Comparison of ENCODE assay signal across 8 cellular contexts in genomic region chr6:31652925-31653724, GRCh38. TPM values are rescaled to one million over a fixed set of nuclear protein-coding genes. Genes with fewer than 3 reads are reported as not detected.
DNase-seq lines count a peak whose midpoint lies in the region; ATAC-seq and TF ChIP-seq lines count a peak whose summit lies in the region.

No MANE protein-coding gene starts in this region.

- intact Hi-C loops in head of caudate nucleus (cut with DNase I): loop anchor here (1.0 kb wide), 2 partner anchors 7 to 12 kb away; partner anchors contain the start of gene C6orf47
- intact Hi-C loops in aorta (cut with DNase I): loop anchor here in 1 of 2 donors (1.0 to 10.0 kb wide), 2 partner anchors 11 to 1762 kb away; partner anchors contain the start of genes CUTA, GPANK1 and PHF1

- H3K4me1 ChIP-seq in BLaER1 treated with 17β-estradiol and CSF1 and Interleukin-3, amounts not matched to agents 10 nM and 100 nM: peaks cover 39 to 71% (median 45%) of the 10 kb centered on the region in 10 experiments
- H3K4me1 ChIP-seq in osteoblast (ENCODE audit: insufficient read depth, low read length) (peaks cover 21% of the 10 kb centered on the region), aorta (ENCODE audit: control insufficient read depth in 1 of 2, insufficient read depth in 2 of 2, low read length in 2 of 2) (no peaks in the 10 kb centered on the region)

- H3K79me2 ChIP-seq in osteoblast (ENCODE audit: insufficient read depth, low read length): peaks cover 73% of the 10 kb centered on the region

- no peaks in the 10 kb centered on the region for H3K9me3 ChIP-seq in BLaER1 treated with 17β-estradiol and CSF1 and Interleukin-3, amounts not matched to agents 10 nM and 100 nM (replicated peaks in 1 of 11)
- H3K9me3 ChIP-seq in osteoblast (ENCODE audit: low read depth, low read length) (no peaks in the 10 kb centered on the region), aorta (ENCODE audit: control insufficient read depth, low read length) (no peaks in the 10 kb centered on the region)

- H3K4me2 ChIP-seq in BLaER1 treated with 17β-estradiol and CSF1 and Interleukin-3, amounts not matched to agents 10 nM and 100 nM: peak overlapping the region; percentile 84 to 99 (median 97)
- peak overlapping the region; percentile 92 for H3K4me2 ChIP-seq in osteoblast (ENCODE audit: insufficient read depth, low read length)

- H3K27ac ChIP-seq in BLaER1 treated with 17β-estradiol and CSF1 and Interleukin-3, amounts not matched to agents 10 nM and 100 nM: peak overlapping the region; percentile 91 to 98 (median 96)
- peak overlapping the region; percentile 99 for H3K27ac ChIP-seq in osteoblast (ENCODE audit: low read depth, low read length)
- H3K27ac ChIP-seq in aorta (ENCODE audit: low read depth in 1 of 2, low read length in 2 of 2): peak overlapping the region; percentile 52 to 87

- H3K4me3 ChIP-seq in BLaER1 treated with 17β-estradiol and CSF1 and Interleukin-3, amounts not matched to agents 10 nM and 100 nM: peak overlapping the region; percentile 63 to 80 (median 74)
- H3K4me3 ChIP-seq in osteoblast (ENCODE audit: insufficient read depth, low read length) (peak overlapping the region; percentile 95), aorta (ENCODE audit: low read length in 2 of 2) (peak overlapping the region; percentile 32 to 64)

- H4K20me1 ChIP-seq in BLaER1 treated with 17β-estradiol and CSF1 and Interleukin-3, amounts not matched to agents 10 nM and 100 nM: peaks cover 12 to 40% (median 29%) of the 10 kb centered on the region in 11 experiments; a peak in 18 of 22 replicates
- peaks cover 14% of the 10 kb centered on the region for H4K20me1 ChIP-seq in osteoblast (ENCODE audit: insufficient read depth, low read length)

- ATAC-seq in GM18858 (IDR thresholded peaks at IDR 0.05; ENCODE audit: unreplicated experiment) (peak; percentile 36), HG03025 (IDR thresholded peaks at IDR 0.05; ENCODE audit: low FRiP score, unreplicated experiment) (peak; percentile 47), aorta (ENCODE audit: low FRiP score) (peak; percentile 90)

- peak; percentile 6 for TF ChIP-seq CTCF in osteoblast (IDR thresholded peaks at IDR 0.05; ENCODE audit: extremely low read depth, low read depth, low read length)

- peaks cover 36 to 69% (median 48%) of the 10 kb centered on the region in 11 experiments for H3K36me3 ChIP-seq in BLaER1 treated with 17β-estradiol and CSF1 and Interleukin-3, amounts not matched to agents 10 nM and 100 nM
- peaks cover 27% of the 10 kb centered on the region for H3K36me3 ChIP-seq in osteoblast (ENCODE audit: insufficient read depth, low read length)
- peaks cover 0 to 8% of the 10 kb centered on the region in 2 donors for H3K36me3 ChIP-seq in aorta (ENCODE audit: control insufficient read depth in 1 of 2, insufficient read depth in 2 of 2, low read length in 1 of 2)

- WGBS in aorta, 2 donors: 7 to 8% methylated on average over 37 of the region's 37 CpGs

- no peaks in the 10 kb centered on the region for H3K27me3 ChIP-seq in BLaER1 treated with 17β-estradiol and CSF1 and Interleukin-3, amounts not matched to agents 10 nM and 100 nM
- H3K27me3 ChIP-seq in osteoblast (ENCODE audit: insufficient read depth, low read length) (no peaks in the 10 kb centered on the region), aorta (ENCODE audit: control insufficient read depth in 1 of 2, insufficient read depth in 2 of 2, low read length in 1 of 2) (no peaks in the 10 kb centered on the region)

- peak overlapping the region; percentile 85 to 96 (median 94) for H3K9ac ChIP-seq in BLaER1 treated with 17β-estradiol and CSF1 and Interleukin-3, amounts not matched to agents 10 nM and 100 nM

- DNase-seq in NCI-H82 treated with DMSO at 0.1 percent for 48 hours (lab: John Stamatoyannopoulos, UW; ENCODE audit: unreplicated experiment) (peak; percentile 98), head of caudate nucleus (peak in 41 of 42 donors; percentile 71 to 94 (median 87)), osteoblast (ENCODE audit: insufficient read length, low spot score, missing footprints) (peak; percentile 98), aorta (peak; percentile 92 to 93)
- DNase-seq in activated gamma-delta T cell treated with anti-CD3 and anti-CD28 coated beads, Interleukin-2, amount 50 U/mL, for 16 hours (ENCODE audit: low read depth): peak; percentile 82

- H2AFZ ChIP-seq in osteoblast (ENCODE audit: low read length): peak overlapping the region; percentile 88

RNA-seq across cellular contexts. Expression of gene BAG6, which starts 0.7 kb away (rescaled TPM):
- total RNA-seq in osteoblast: 175 and 183 TPM in 2 replicates
- 100 to 1,000 TPM; 207 to 215 TPM for total RNA-seq in aorta
- 100 to 1,000 TPM in 1 of 2 donors, 10 to 100 TPM in 1; 75.0 to 379 TPM for polyA plus RNA-seq in aorta

RNA-seq across cellular contexts. Expression of gene APOM, which starts 2.6 kb away (rescaled TPM):
- total RNA-seq in osteoblast (1.1 and 1.2 TPM in 2 replicates), aorta (under 1 TPM; 0.42 to 0.96 TPM)
- polyA plus RNA-seq in aorta: 1 to 10 TPM in 1 of 2 donors, not detected in 1; 2.6 TPM

RNA-seq across cellular contexts. Expression of gene C6orf47, which starts 7.5 kb away (rescaled TPM):
- total RNA-seq in osteoblast: 21.2 and 21.7 TPM in 2 replicates
- total RNA-seq in aorta: 10 to 100 TPM; 18.3 to 20.2 TPM
- 10 to 100 TPM in 1 of 2 donors, 1 to 10 TPM in 1; 7.5 to 12.0 TPM for polyA plus RNA-seq in aorta

RNA-seq across cellular contexts. Expression of gene GPANK1, which starts 11.7 kb away (rescaled TPM):
- 22.1 and 23.9 TPM in 2 replicates for total RNA-seq in osteoblast
- 10 to 100 TPM; 10.9 to 16.5 TPM for total RNA-seq in aorta
- 10 to 100 TPM; 15.9 to 22.8 TPM for polyA plus RNA-seq in aorta

RNA-seq across cellular contexts. Expression of gene CSNK2B, which starts 12.8 kb away (rescaled TPM):
- 124 and 150 TPM in 2 replicates for total RNA-seq in osteoblast
- 100 to 1,000 TPM; 100 to 106 TPM for total RNA-seq in aorta
- 100 to 1,000 TPM; 122 to 191 TPM for polyA plus RNA-seq in aorta

Comparison
In these comparisons a context has a peak if more than half of its experiments do, and no peak if none do; other contexts are left out.
1. Peak in every context shown above with its lines: DNase-seq, ATAC-seq, H3K4me3 ChIP-seq and H3K27ac ChIP-seq.
2. ATAC-seq: peak in every context shown above with its lines; median percentile 90 in aorta; 47 in HG03025; 36 in GM18858.